Comparison of ENCODE assay signal across 1 cellular context in genomic region chr1:15043934-15044333, GRCh38.
TF ChIP-seq lines count a peak whose summit lies in the region.

No MANE protein-coding gene starts in this region.

TF ChIP-seq in IMR-90, 13 proteins besides CTCF, POLR2A, EP300 and RAD21 (continued from another document):
- TF ChIP-seq ELK1 (IDR thresholded peaks at IDR 0.05; ENCODE audit: borderline replicate concordance, low read depth, low read length) = no peak
- no peak for TF ChIP-seq CHD1 (IDR thresholded peaks at IDR 0.05; ENCODE audit: low read depth, low read length)
- TF ChIP-seq FOS (IDR thresholded peaks at IDR 0.05; ENCODE audit: low read depth, low read length) = no peak
- TF ChIP-seq USF2 (IDR thresholded peaks at IDR 0.05; ENCODE audit: low read depth, low read length) = no peak
- no peak for TF ChIP-seq NFE2L2 (IDR thresholded peaks at IDR 0.05; ENCODE audit: low read depth, low read length)
- TF ChIP-seq SMC3 (IDR thresholded peaks at IDR 0.05; ENCODE audit: low read depth, low read length) = no peak
- TF ChIP-seq MAZ (IDR thresholded peaks at IDR 0.05; ENCODE audit: borderline replicate concordance, low read depth, low read length) = no peak
